In the genomic region with DNA sequence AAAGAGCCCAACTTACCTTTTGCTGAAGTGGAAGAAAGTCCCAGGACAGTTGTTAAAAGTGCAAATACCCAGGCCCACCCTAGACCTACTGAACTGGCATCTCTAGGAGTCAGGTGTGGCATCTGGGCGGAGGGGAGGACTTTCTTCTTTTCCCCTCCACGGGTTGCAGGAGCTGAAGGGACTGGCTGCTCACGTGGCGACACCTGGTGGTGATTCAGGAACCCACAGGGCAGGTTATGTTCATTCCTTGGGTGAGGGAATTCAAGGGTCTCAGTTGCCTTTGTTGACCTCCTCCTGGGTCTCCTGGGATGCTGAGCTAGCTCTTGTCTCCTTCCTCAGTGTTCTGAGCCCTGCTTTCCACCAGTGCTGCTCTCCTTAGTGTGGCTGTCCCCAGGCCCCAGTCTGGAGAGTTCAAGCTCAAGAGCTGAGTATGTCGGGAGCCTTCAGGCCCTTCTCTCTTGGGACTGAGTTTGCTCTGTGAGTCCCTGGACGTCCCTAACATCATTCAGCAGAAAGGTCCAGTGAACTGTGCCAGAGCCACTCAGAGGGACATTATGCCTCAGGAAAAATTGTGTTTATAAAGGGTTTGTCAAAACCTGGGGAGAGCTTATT, we compare ENCODE assay signal across 8 cellular contexts. TPM values are rescaled to one million over a fixed set of nuclear protein-coding genes. Genes with fewer than 3 reads are reported as not detected.
DNase-seq lines count a peak whose midpoint lies in the region; ATAC-seq and TF ChIP-seq lines count a peak whose summit lies in the region.

No MANE protein-coding gene starts in this region.

- DNase-seq in SIG-M5 treated with dmso at 0.1 percent for 504 hours (lab: John Stamatoyannopoulos, UW; ENCODE audit: unreplicated experiment) (peak; percentile 58), SIG-M5 (lab: John Stamatoyannopoulos, UW) (no peak), KG1 (lab: John Stamatoyannopoulos, UW) (peak; percentile 27), Right ventricle myocardium superior (peak; percentile 80), prostate gland (ENCODE audit: low spot score) (peak; percentile 53), vagina (ENCODE audit: extremely low spot score in 2 of 2) (no peak)
- peak; percentile 75 for DNase-seq in activated naive CD4-positive, alpha-beta T cell treated with anti-CD3 and anti-CD28 coated beads, Interleukin-2, amount 50 U/mL, for 16 hours

- H3K4me1 ChIP-seq in prostate gland (replicated peaks) (no peaks in the 10 kb centered on the region), vagina (no peaks in the 10 kb centered on the region)

- intact Hi-C loops in Right ventricle myocardium superior (cut with DNase I) (loop anchor here (2.0 to 5.0 kb wide), 2 partner anchors 52 to 208 kb away; no protein-coding TSS in a partner anchor), prostate gland (cut with DNase I) (loop anchor here (1.0 to 2.0 kb wide), 2 partner anchors 211 to 288 kb away; no protein-coding TSS in a partner anchor), vagina (cut with DNase I) (loop anchor here (5.0 kb wide), 2 partner anchors 48 to 213 kb away; no protein-coding TSS in a partner anchor)

- H3K9me3 ChIP-seq in prostate gland (no peaks in the 10 kb centered on the region), vagina (no peaks in the 10 kb centered on the region)

- 30% methylated on average over 6 of the region's 6 CpGs for WGBS in prostate gland

- no peak overlapping the region for H3K27ac ChIP-seq in prostate gland
- no peak overlapping the region for H3K27ac ChIP-seq in vagina

- H3K27me3 ChIP-seq in prostate gland (replicated peaks; ENCODE audit: insufficient read depth) = no peaks in the 10 kb centered on the region
- H3K27me3 ChIP-seq in vagina = no peaks in the 10 kb centered on the region

- TF ChIP-seq CTCF in prostate gland (IDR thresholded peaks at IDR 0.05) (peak; percentile 75 to 88 (median 87)), vagina (IDR thresholded peaks at IDR 0.05) (peak; percentile 39 to 93 (median 91))

- TF ChIP-seq POLR2A in prostate gland (IDR thresholded peaks at IDR 0.05) = no peak
- TF ChIP-seq POLR2A in vagina (IDR thresholded peaks at IDR 0.05) = no peak

- H3K36me3 ChIP-seq in prostate gland (no peaks in the 10 kb centered on the region), vagina (no peaks in the 10 kb centered on the region)

- ATAC-seq in SK-N-SH treated with all-trans-retinoic acid at 6 μM for 48 hours (peak; percentile 89), Right ventricle myocardium superior (ENCODE audit: poor library complexity) (peak; percentile 76)

- H3K4me3 ChIP-seq in prostate gland = no peak overlapping the region
- no peak overlapping the region for H3K4me3 ChIP-seq in vagina

TF ChIP-seq in SK-N-SH treated with all-trans-retinoic acid at 6 μM for 48 hours, 23 proteins besides CTCF, POLR2A, EP300 and RAD21:
- TF ChIP-seq ZNF565 (CRISPR knock-in tag; conservative IDR thresholded peaks at IDR 0.05; ENCODE audit: low read depth) (no peak), RARB (CRISPR knock-in tag; IDR thresholded peaks at IDR 0.05) (no peak), GLIS3 (CRISPR knock-in tag; IDR thresholded peaks at IDR 0.05) (no peak), ZFP30 (CRISPR knock-in tag; IDR thresholded peaks at IDR 0.05) (no peak), ZC3H10 (CRISPR knock-in tag; IDR thresholded peaks at IDR 0.05) (no peak)

RNA-seq across cellular contexts. Expression of gene DYSF, which starts 56.9 kb away (rescaled TPM):
- total RNA-seq in Right ventricle myocardium superior = 45.8 TPM
- 1 to 10 TPM; 5.9 to 9.4 TPM for total RNA-seq in prostate gland
- total RNA-seq in vagina = 10.1 TPM

Comparison
In these comparisons a context has a peak if more than half of its experiments do, and no peak if none do; other contexts are left out.
1. DNase-seq: peak in SIG-M5 treated with dmso at 0.1 percent for 504 hours (single experiment), KG1 (single experiment), activated naive CD4-positive, alpha-beta T cell treated with anti-CD3 and anti-CD28 coated beads, Interleukin-2, amount 50 U/mL, for 16 hours (single experiment), Right ventricle myocardium superior (single experiment) and prostate gland (single experiment); none in SIG-M5 (single experiment) and vagina (0 of 2).